ENCODE assay signal across 10 cellular contexts in genomic region chr12:57737467-57738141, GRCh38. TPM values are rescaled to one million over a fixed set of nuclear protein-coding genes. Genes with fewer than 3 reads are reported as not detected.
A peak's percentile ranks its signal among the peaks of the same experiment; 100 is the strongest.
DNase-seq lines count a peak whose midpoint lies in the region; ATAC-seq and TF ChIP-seq lines count a peak whose summit lies in the region.
"Had no signal": no experiment of that assay in that cellular context is flagged by ENCODE, and none has a peak within 500 bp of the region (broad histone marks: within the 10 kb centered on the region; RNA-seq: fewer than 3 reads in every experiment).

No MANE protein-coding gene starts in this region.

- DNase-seq in AG09319 (ENCODE audit: extremely low read depth, low read depth) (no peak), NCI-H2171 (lab: John Stamatoyannopoulos, UW) (peak; percentile 12), epithelial cell of esophagus (ENCODE audit: low read depth) (no peak), immature natural killer cell (no peak), HEK293T (ENCODE audit: extremely low spot score) (no peak)
- DNase-seq in activated naive CD8-positive, alpha-beta T cell treated with anti-CD3 and anti-CD28 coated beads for 36 hours = no peak
- DNase-seq: activated CD4-positive, alpha-beta T cell treated with anti-CD3 and anti-CD28 coated beads for 48 hours; NCI-H2081 treated with DMSO at 0.1 percent for 48 hours had no signal

- TF ChIP-seq CTCF in AG09319 (IDR thresholded peaks at IDR 0.05; ENCODE audit: low read depth, low read length) (peak; percentile 31), epithelial cell of esophagus (IDR thresholded peaks at IDR 0.05; ENCODE audit: insufficient read depth, low read depth, low read length, missing control alignments) (peak; percentile 16)

- no peak for ATAC-seq in GM18907 (IDR thresholded peaks at IDR 0.05; ENCODE audit: unreplicated experiment)

- H3K27me3 ChIP-seq in neuron (ENCODE audit: insufficient read depth, low read length) = no peaks in the 10 kb centered on the region

- CTCF ChIA-PET in HEK293T (lab: Yijun Ruan, JAX) = interaction anchor here (0.7 to 3.6 kb wide), 2 partner anchors 12 to 139 kb away, joined by 4 to 25 read pairs; no protein-coding TSS in a partner anchor

- H3K9me3 ChIP-seq in neuron (ENCODE audit: low read length) = no peaks in the 10 kb centered on the region

- H3K36me3 Mint-ChIP-seq in immature natural killer cell = peaks cover 4 to 16% (median 12%) of the 10 kb centered on the region in 3 donors
- H3K36me3 Mint-ChIP-seq in activated naive CD8-positive, alpha-beta T cell treated with anti-CD3 and anti-CD28 coated beads for 36 hours = peaks cover 6% of the 10 kb centered on the region

- H3K4me1 ChIP-seq in neuron (ENCODE audit: insufficient read depth, low read length) = peaks cover 45% of the 10 kb centered on the region

- H3K4me3 ChIP-seq in epithelial cell of esophagus (ENCODE audit: low read length) = no peak overlapping the region
- peak overlapping the region; percentile 61 for H3K4me3 ChIP-seq in neuron (ENCODE audit: low read length)

- H3K4me1 Mint-ChIP-seq in immature natural killer cell = peaks cover 45 to 54% of the 10 kb centered on the region in 2 donors
- peaks cover 34% of the 10 kb centered on the region for H3K4me1 Mint-ChIP-seq in activated naive CD8-positive, alpha-beta T cell treated with anti-CD3 and anti-CD28 coated beads for 36 hours

- H3K4me3 Mint-ChIP-seq in immature natural killer cell = no peak overlapping the region
- H3K4me3 Mint-ChIP-seq in activated naive CD8-positive, alpha-beta T cell treated with anti-CD3 and anti-CD28 coated beads for 36 hours = no peak overlapping the region

- POLR2A ChIA-PET in HEK293T (lab: Yijun Ruan, JAX) = interaction anchor here (0.5 to 6.9 kb wide), 6 partner anchors 7 to 654 kb away, joined by 3 to 42 read pairs (median 4); partner anchors contain the start of genes CDK4, EEF1AKMT3, METTL1 and OS9

- H3K36me3 ChIP-seq in neuron (ENCODE audit: insufficient read depth, low read length) = no peaks in the 10 kb centered on the region

- no peak overlapping the region for H3K27ac Mint-ChIP-seq in immature natural killer cell
- no peak overlapping the region for H3K27ac Mint-ChIP-seq in activated naive CD8-positive, alpha-beta T cell treated with anti-CD3 and anti-CD28 coated beads for 36 hours

- no peaks in the 10 kb centered on the region for H3K9me3 Mint-ChIP-seq in immature natural killer cell
- H3K9me3 Mint-ChIP-seq in activated naive CD8-positive, alpha-beta T cell treated with anti-CD3 and anti-CD28 coated beads for 36 hours = no peaks in the 10 kb centered on the region

- peak overlapping the region; percentile 18 for H2AFZ ChIP-seq in neuron (ENCODE audit: low read depth, low read length)

- H3K27me3 Mint-ChIP-seq in immature natural killer cell (ENCODE audit: low read depth in 3 of 3) = peaks cover 11 to 16% (median 14%) of the 10 kb centered on the region in 3 donors
- no peaks in the 10 kb centered on the region for H3K27me3 Mint-ChIP-seq in activated naive CD8-positive, alpha-beta T cell treated with anti-CD3 and anti-CD28 coated beads for 36 hours

TF ChIP-seq in HEK293T, 16 proteins besides CTCF, POLR2A, EP300 and RAD21:
- TF ChIP-seq LEF1 (IDR thresholded peaks at IDR 0.05; ENCODE audit: borderline replicate concordance) (no peak), TARDBP (IDR thresholded peaks at IDR 0.05) (no peak), NFRKB (IDR thresholded peaks at IDR 0.05) (no peak), ARNT (IDR thresholded peaks at IDR 0.05) (no peak), PKNOX1 (IDR thresholded peaks at IDR 0.05) (no peak), CTBP1 (IDR thresholded peaks at IDR 0.05; ENCODE audit: borderline replicate concordance) (no peak), SP1 (IDR thresholded peaks at IDR 0.05) (no peak)

RNA-seq across cellular contexts. Expression of gene AGAP2, which starts 0.9 kb away (rescaled TPM):
- polyA plus RNA-seq in immature natural killer cell = 10 to 100 TPM in 1 of 3 donors, 1 to 10 TPM in 2; 1.4 to 10.5 (median 3.2) TPM
- 10 to 100 TPM; 22.6 to 23.8 TPM for total RNA-seq in activated naive CD8-positive, alpha-beta T cell treated with anti-CD3 and anti-CD28 coated beads for 36 hours

RNA-seq across cellular contexts. Expression of gene TSPAN31, which starts 7.2 kb away (rescaled TPM):
- 100 to 1,000 TPM in 1 of 3 donors, 10 to 100 TPM in 2; 62.1 to 103 (median 72.6) TPM for polyA plus RNA-seq in immature natural killer cell
- total RNA-seq in activated naive CD8-positive, alpha-beta T cell treated with anti-CD3 and anti-CD28 coated beads for 36 hours = 1 to 10 TPM; 5.7 TPM

RNA-seq across cellular contexts. Expression of gene CDK4, which starts 14.5 kb away (rescaled TPM):
- polyA plus RNA-seq in immature natural killer cell = 100 to 1,000 TPM in 1 of 3 donors, 10 to 100 TPM in 2; 68.7 to 133 (median 75.6) TPM
- 100 to 1,000 TPM; 275 to 304 TPM for total RNA-seq in activated naive CD8-positive, alpha-beta T cell treated with anti-CD3 and anti-CD28 coated beads for 36 hours

RNA-seq across cellular contexts. Expression of gene MARCHF9, which starts 17.3 kb away (rescaled TPM):
- 1 to 10 TPM; 1.7 to 4.4 (median 3.7) TPM for polyA plus RNA-seq in immature natural killer cell
- 10 to 100 TPM; 18.2 to 19.2 TPM for total RNA-seq in activated naive CD8-positive, alpha-beta T cell treated with anti-CD3 and anti-CD28 coated beads for 36 hours

RNA-seq across cellular contexts. Expression of gene CYP27B1, which starts 29.3 kb away (rescaled TPM):
- not detected for polyA plus RNA-seq in immature natural killer cell
- 10 to 100 TPM in 1 of 2 experiments, 1 to 10 TPM in 1; 9.6 to 12.0 TPM for total RNA-seq in activated naive CD8-positive, alpha-beta T cell treated with anti-CD3 and anti-CD28 coated beads for 36 hours
